ENCODE assay signal across 24 cellular contexts in the genomic region with DNA sequence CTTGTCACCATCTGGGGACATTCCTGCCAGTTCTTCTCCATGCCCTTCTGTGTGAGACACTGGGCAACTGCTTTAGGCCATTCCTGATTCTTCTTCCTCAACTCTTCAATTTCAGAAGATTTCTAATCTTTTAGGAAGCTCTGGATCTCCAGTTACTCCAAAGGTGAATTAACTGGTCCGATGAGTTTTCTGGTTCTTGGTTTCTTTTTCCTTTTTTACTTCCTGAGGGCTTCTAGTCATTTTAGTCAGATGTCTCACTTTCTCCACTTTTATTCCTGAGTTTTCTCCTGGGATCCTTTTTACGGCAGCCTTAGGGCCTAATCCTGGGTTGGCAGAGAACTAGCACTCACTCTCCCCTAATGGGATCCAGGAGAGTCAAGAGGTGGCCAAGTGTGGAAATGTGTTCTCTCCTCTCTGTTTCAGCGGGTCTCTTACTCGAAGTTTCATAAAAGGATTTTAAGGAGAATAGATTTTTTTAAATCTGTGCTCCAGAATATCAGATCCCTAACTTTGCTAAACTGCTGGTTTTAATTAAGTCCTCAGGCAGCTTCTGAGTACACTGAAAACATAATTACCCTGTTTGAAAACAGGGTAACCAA.
A peak's percentile ranks its signal among the peaks of the same experiment; 100 is the strongest.
DNase-seq lines count a peak whose midpoint lies in the region; TF ChIP-seq lines count a peak whose summit lies in the region.
"Had no signal": no experiment of that assay in that cellular context is flagged by ENCODE, and none has a peak within 500 bp of the region (broad histone marks: within the 10 kb centered on the region; RNA-seq: fewer than 3 reads in every experiment).

No MANE protein-coding gene starts in this region.

- intact Hi-C loops in uterus (cut with DNase I; ENCODE audit: low total_unique reads), result no loop called here
- intact Hi-C loops in activated CD4-positive, alpha-beta memory T cell treated with anti-CD3 and anti-CD28 coated beads for 36 hours (cut with micrococcal nuclease), result no loop called here

- POLR2A ChIA-PET in activated CD4-positive, alpha-beta memory T cell treated with anti-CD3 and anti-CD28 coated beads for 36 hours (lab: Charles Lee), result no interaction called here

- no peaks in the 10 kb centered on the region for H3K4me1 ChIP-seq in uterus

- H3K4me1 Mint-ChIP-seq in brain, result peaks cover 16% of the 10 kb centered on the region
- H3K4me1 Mint-ChIP-seq in mesothelial cell of epicardium, result peaks cover 11% of the 10 kb centered on the region
- H3K4me1 Mint-ChIP-seq in activated CD4-positive, alpha-beta memory T cell treated with anti-CD3 and anti-CD28 coated beads for 36 hours (ENCODE audit: low read depth), result no peaks in the 10 kb centered on the region
- H3K4me1 Mint-ChIP-seq: activated B cell treated with CpG ODN at 0.5 μM for 24 hours had no signal

- DNase-seq in NCI-H2171 treated with DMSO at 0.1 percent for 48 hours (lab: John Stamatoyannopoulos, UW), result peak; percentile 25
- no peak for DNase-seq in NCI-H2171 (lab: John Stamatoyannopoulos, UW)
- no peak for DNase-seq in mesothelial cell of epicardium (ENCODE audit: low spot score in 2 of 2, unreplicated experiment in 2 of 2)
- DNase-seq in uterus, result peak in 1 of 2 donors; percentile 31
- no peak for DNase-seq in dermis blood vessel endothelial cell
- DNase-seq in activated CD4-positive, alpha-beta memory T cell treated with anti-CD3 and anti-CD28 coated beads for 36 hours, result no peak
- no peak for DNase-seq in CD1c-positive myeloid dendritic cell (ENCODE audit: extremely low spot score)
- DNase-seq: activated B cell treated with CpG ODN at 0.5 μM for 24 hours; activated CD4-positive, alpha-beta T cell treated with anti-CD3 and anti-CD28 coated beads, Interleukin-2, amount 50 U/mL, for 4 hours; activated CD8-positive, alpha-beta memory T cell treated with anti-CD3 and anti-CD28 coated beads, Interleukin-2, amount 50 U/mL, for 48 hours; CD4-positive, alpha-beta memory T cell; kidney glomerular epithelial cell; NCI-H1048; NCI-H187; NCI-H345; NCI-H82; SW 1271; T1000 had no signal

- peak overlapping the region in 2 of 5 experiments; percentile 25 to 41 for H3K4me3 Mint-ChIP-seq in brain
- no peak overlapping the region for H3K4me3 Mint-ChIP-seq in mesothelial cell of epicardium
- H3K4me3 Mint-ChIP-seq in activated CD4-positive, alpha-beta memory T cell treated with anti-CD3 and anti-CD28 coated beads for 36 hours, result no peak overlapping the region
- H3K4me3 Mint-ChIP-seq: activated B cell treated with CpG ODN at 0.5 μM for 24 hours; CD4-positive, alpha-beta memory T cell had no signal

- H3K27ac Mint-ChIP-seq in brain (peak overlapping the region in 3 of 5 experiments; percentile 73 to 85 (median 81)), mesothelial cell of epicardium (peak overlapping the region; percentile 91)
- H3K27ac Mint-ChIP-seq in activated CD4-positive, alpha-beta memory T cell treated with anti-CD3 and anti-CD28 coated beads for 36 hours, result no peak overlapping the region
- H3K27ac Mint-ChIP-seq: activated B cell treated with CpG ODN at 0.5 μM for 24 hours; activated T-helper 2 cell treated with anti-CD3 and anti-CD28 coated beads, Interferon-gamma antibody, Interleukin-2, Interleukin-4, amounts not matched to agents 10 μg/mL and 5 μg/mL and 100 μg/mL, durations not matched to agents 14 hours and 24 hours and 36 hours; CD4-positive, alpha-beta memory T cell had no signal

- H3K4me3 ChIP-seq in uterus, result no peak overlapping the region
- H3K4me3 ChIP-seq: suprapubic skin had no signal

- CTCF ChIA-PET in activated CD4-positive, alpha-beta memory T cell treated with anti-CD3 and anti-CD28 coated beads for 36 hours (lab: Charles Lee), result interaction anchor here (1.6 kb wide), 1 partner anchor 47 kb away, joined by 3 read pairs; no protein-coding TSS in a partner anchor

- H3K27me3 ChIP-seq in uterus, result no peaks in the 10 kb centered on the region
- H3K27me3 ChIP-seq: suprapubic skin had no signal

- no peak for TF ChIP-seq POLR2A in uterus (IDR thresholded peaks at IDR 0.05)

- TF ChIP-seq CTCF in brain (conservative IDR thresholded peaks at IDR 0.05) (no peak), mesothelial cell of epicardium (IDR thresholded peaks at IDR 0.05; ENCODE audit: unreplicated experiment) (no peak), uterus (IDR thresholded peaks at IDR 0.05) (no peak)

- H3K36me3 Mint-ChIP-seq in brain (no peaks in the 10 kb centered on the region), mesothelial cell of epicardium (no peaks in the 10 kb centered on the region)
- no peaks in the 10 kb centered on the region for H3K36me3 Mint-ChIP-seq in activated CD4-positive, alpha-beta memory T cell treated with anti-CD3 and anti-CD28 coated beads for 36 hours
- H3K36me3 Mint-ChIP-seq: activated naive CD4-positive, alpha-beta T cell treated with anti-CD3 and anti-CD28 coated beads, Interleukin-2, amount 50 U/mL, for 72 hours had no signal

- H3K27me3 Mint-ChIP-seq in brain (peaks cover 8% of the 10 kb centered on the region), mesothelial cell of epicardium (ENCODE audit: low read depth) (no peaks in the 10 kb centered on the region)
- H3K27me3 Mint-ChIP-seq in activated CD4-positive, alpha-beta memory T cell treated with anti-CD3 and anti-CD28 coated beads for 36 hours, result no peaks in the 10 kb centered on the region
- H3K27me3 Mint-ChIP-seq: CD4-positive, alpha-beta memory T cell had no signal

- peak overlapping the region; percentile 48 to 50 for H3K27ac ChIP-seq in uterus
- H3K27ac ChIP-seq: 22Rv1, HL-60, suprapubic skin had no signal

- H3K9me3 ChIP-seq in uterus, result no peaks in the 10 kb centered on the region
- H3K9me3 ChIP-seq: suprapubic skin had no signal

- H3K36me3 ChIP-seq in uterus, result no peaks in the 10 kb centered on the region
- H3K36me3 ChIP-seq: suprapubic skin had no signal

- H3K9me3 Mint-ChIP-seq in brain (peaks cover 2 to 13% (median 3%) of the 10 kb centered on the region in 5 experiments), mesothelial cell of epicardium (peaks cover 7% of the 10 kb centered on the region)
- H3K9me3 Mint-ChIP-seq in activated CD4-positive, alpha-beta memory T cell treated with anti-CD3 and anti-CD28 coated beads for 36 hours, result no peaks in the 10 kb centered on the region
- H3K9me3 Mint-ChIP-seq: activated naive CD4-positive, alpha-beta T cell treated with anti-CD3 and anti-CD28 coated beads, Interleukin-2, amount 50 U/mL, for 72 hours; activated T-helper 2 cell treated with anti-CD3 and anti-CD28 coated beads, Interferon-gamma antibody, Interleukin-2, Interleukin-4, amounts not matched to agents 10 μg/mL and 5 μg/mL and 100 μg/mL, durations not matched to agents 14 hours and 24 hours and 36 hours had no signal
